In the genomic region with DNA sequence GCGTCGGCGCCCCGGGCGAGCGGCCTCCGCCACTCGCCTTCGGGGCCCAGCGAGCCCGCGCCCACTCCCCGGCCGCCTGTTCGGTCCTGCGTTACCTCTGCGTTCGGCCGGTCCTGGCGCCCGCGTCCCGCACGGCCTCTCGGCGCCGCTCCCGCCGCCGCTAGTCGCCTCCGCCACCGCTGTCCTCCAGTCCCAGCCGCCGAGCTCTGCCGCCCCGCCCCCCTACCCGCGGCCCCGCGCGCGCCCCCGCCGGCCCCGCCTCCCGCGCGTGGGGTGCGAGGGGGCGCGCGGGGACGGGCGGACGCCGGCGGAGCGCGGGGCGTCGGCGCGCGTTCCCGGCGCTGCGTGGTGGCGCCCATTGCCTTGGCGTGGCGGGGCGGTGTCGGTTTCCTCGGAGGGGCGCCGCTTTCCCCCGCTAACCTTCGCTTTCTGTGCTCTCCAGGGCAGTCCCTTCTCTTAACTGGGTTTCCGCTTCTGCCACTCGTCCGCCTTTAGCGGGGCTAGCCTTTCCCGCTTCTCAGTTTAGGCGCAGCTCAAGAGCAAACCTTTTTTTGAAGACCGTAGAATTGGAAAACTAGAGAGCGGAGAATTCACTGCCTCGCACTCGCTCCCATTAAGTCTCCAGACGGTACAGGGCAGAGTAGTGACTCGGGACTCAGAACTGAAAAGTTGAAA, we compare ENCODE assay signal across 8 cellular contexts. TPM values are rescaled to one million over a fixed set of nuclear protein-coding genes. Genes with fewer than 3 reads are reported as not detected.
DNase-seq lines count a peak whose midpoint lies in the region; ATAC-seq, FAIRE-seq and TF ChIP-seq lines count a peak whose summit lies in the region.

Gene HP1BP3, minus strand, starts transcription at position 208 of the 675 bp plus-strand sequence. CDS start 6,867 bp downstream, outside the sequence.

- no peaks in the 10 kb centered on the region for H3K9me3 Mint-ChIP-seq in T-helper 1 cell treated with Interleukin-12 subunit alpha and Interleukin-12 subunit beta and Interleukin-4 antibody, amounts not matched to agents 30 μg/mL and 1 μg/mL, for 36 hours

- peak within 1 kb of the TSS; percentile 93 for H3K4me3 Mint-ChIP-seq in T-helper 1 cell treated with Interleukin-12 subunit alpha and Interleukin-12 subunit beta and Interleukin-4 antibody, amounts not matched to agents 30 μg/mL and 1 μg/mL, for 36 hours

- intact Hi-C loops in left ventricle myocardium inferior (cut with micrococcal nuclease) (no loop called here), psoas muscle (cut with DNase I) (loop anchor here (5.0 to 10.0 kb wide), 2 partner anchors 90 to 208 kb away; no protein-coding TSS in a partner anchor)

- 0 to 1% (median 0%) methylated on average over 27 to 87 of the region's 90 CpGs for WGBS in psoas muscle, 3 donors

- H3K27me3 ChIP-seq in left ventricle myocardium inferior (ENCODE audit: low read depth), result no peaks in the 10 kb centered on the region
- no peaks in the 10 kb centered on the region for H3K27me3 ChIP-seq in psoas muscle (ENCODE audit: insufficient read depth in 3 of 3, low read length in 2 of 3)

- H3K9me3 ChIP-seq in left ventricle myocardium inferior (replicated peaks), result no peaks in the 10 kb centered on the region
- no peaks in the 10 kb centered on the region for H3K9me3 ChIP-seq in psoas muscle

- peak; percentile 68 for DNase-seq in GM12891 (ENCODE audit: insufficient read length, low spot score)
- peak; percentile 86 for DNase-seq in NCI-H1092 treated with DMSO at 0.1 percent for 48 hours (lab: John Stamatoyannopoulos, UW)
- peak; percentile 47 for DNase-seq in amniotic epithelial cell (ENCODE audit: low read depth)
- DNase-seq in left ventricle myocardium inferior, result peak; percentile 85
- DNase-seq in psoas muscle, result peak; percentile 86 to 90
- peak; percentile 83 for DNase-seq in ureter (ENCODE audit: low spot score)

- ATAC-seq in HG02610 (IDR thresholded peaks at IDR 0.05; ENCODE audit: unreplicated experiment) (peak; percentile 37), psoas muscle (peak; percentile 69 to 79 (median 74))

- H3K36me3 Mint-ChIP-seq in T-helper 1 cell treated with Interleukin-12 subunit alpha and Interleukin-12 subunit beta and Interleukin-4 antibody, amounts not matched to agents 30 μg/mL and 1 μg/mL, for 36 hours (ENCODE audit: low read depth), result peaks cover 3% of the 10 kb centered on the region

- TF ChIP-seq CTCF in left ventricle myocardium inferior (IDR thresholded peaks at IDR 0.05; ENCODE audit: borderline replicate concordance) (no peak), psoas muscle (IDR thresholded peaks at IDR 0.05) (no peak)

- H3K27ac ChIP-seq in left ventricle myocardium inferior (replicated peaks), result peak within 1 kb of the TSS; percentile 96
- H3K27ac ChIP-seq in psoas muscle, result peak within 1 kb of the TSS; percentile 93

- H3K36me3 ChIP-seq in left ventricle myocardium inferior (no peaks in the 10 kb centered on the region), psoas muscle (ENCODE audit: insufficient read depth in 1 of 2, low read depth in 1 of 2) (no peaks in the 10 kb centered on the region)

- H3K27ac Mint-ChIP-seq in T-helper 1 cell treated with Interleukin-12 subunit alpha and Interleukin-12 subunit beta and Interleukin-4 antibody, amounts not matched to agents 30 μg/mL and 1 μg/mL, for 36 hours, result peak within 1 kb of the TSS; percentile 98

- peaks cover 4% of the 10 kb centered on the region for H3K27me3 Mint-ChIP-seq in T-helper 1 cell treated with Interleukin-12 subunit alpha and Interleukin-12 subunit beta and Interleukin-4 antibody, amounts not matched to agents 30 μg/mL and 1 μg/mL, for 36 hours (ENCODE audit: low read depth)

- peaks cover 50% of the 10 kb centered on the region for H3K4me1 ChIP-seq in left ventricle myocardium inferior
- H3K4me1 ChIP-seq in psoas muscle, result peaks cover 30% of the 10 kb centered on the region

- H3K4me3 ChIP-seq in left ventricle myocardium inferior (peak within 1 kb of the TSS; percentile 91), psoas muscle (peak within 1 kb of the TSS; percentile 82)

- peak; percentile 82 for FAIRE-seq in GM12891 (lab: Jason Lieb, UNC)

- H3K4me1 Mint-ChIP-seq in T-helper 1 cell treated with Interleukin-12 subunit alpha and Interleukin-12 subunit beta and Interleukin-4 antibody, amounts not matched to agents 30 μg/mL and 1 μg/mL, for 36 hours (ENCODE audit: low read depth), result peaks cover 24% of the 10 kb centered on the region

- peak; percentile 63; the same call in 1 of the 2 replicates for TF ChIP-seq POLR2A in GM12891 (IDR thresholded peaks at IDR 0.05; ENCODE audit: low read depth, low read length)

TF ChIP-seq in GM12891, 5 proteins besides CTCF, POLR2A, EP300 and RAD21:
- peak; percentile 31; the same call in 1 of the 2 replicates for TF ChIP-seq TAF1 (IDR thresholded peaks at IDR 0.05; ENCODE audit: low read depth, low read length)
- no peak for TF ChIP-seq SPI1 (IDR thresholded peaks at IDR 0.05; ENCODE audit: low read depth, low read length)
- TF ChIP-seq POU2F2 (IDR thresholded peaks at IDR 0.05; ENCODE audit: low read depth, low read length), result no peak
- no peak for TF ChIP-seq POLR2AphosphoS5 (IDR thresholded peaks at IDR 0.05; ENCODE audit: low read depth, low read length)
- TF ChIP-seq PAX5 (IDR thresholded peaks at IDR 0.05; ENCODE audit: insufficient read depth, low read length, severe bottlenecking), result no peak

RNA-seq across cellular contexts. Expression of gene HP1BP3, which starts in this region (rescaled TPM):
- 84.8 TPM for polyA plus RNA-seq in GM12891 (2012; ENCODE audit: low read depth, missing spikeins)
- total RNA-seq in left ventricle myocardium inferior, result 118 TPM
- total RNA-seq in psoas muscle, result 100 to 1,000 TPM; 114 to 134 (median 116) TPM
- 100 to 1,000 TPM in 1 of 3 donors, 10 to 100 TPM in 2; 52.6 to 121 (median 68.2) TPM for polyA plus RNA-seq in psoas muscle
- total RNA-seq in ureter, result 186 TPM

Comparison
In these comparisons a context has a peak if more than half of its experiments do, and no peak if none do; other contexts are left out.
1. Peak in every context shown above with its lines: DNase-seq, ATAC-seq, H3K4me3 ChIP-seq and H3K27ac ChIP-seq.